8 cellular contexts compared by ENCODE assay signal in genomic region chr6:143536461-143536865, GRCh38. TPM values are rescaled to one million over a fixed set of nuclear protein-coding genes. Genes with fewer than 3 reads are reported as not detected.
DNase-seq lines count a peak whose midpoint lies in the region; ATAC-seq and TF ChIP-seq lines count a peak whose summit lies in the region.

No MANE protein-coding gene starts in this region.

- DNase-seq in AML-193 (lab: John Stamatoyannopoulos, UW) = peak; percentile 68 to 79
- DNase-seq in SJCRH30 = peak; percentile 43 to 54
- peak; percentile 52 for DNase-seq in activated naive CD4-positive, alpha-beta T cell treated with anti-CD3 and anti-CD28 coated beads for 36 hours
- DNase-seq in heart left ventricle = peak; percentile 48 to 80 (median 57)
- peak; percentile 73 for DNase-seq in retina
- no peak for DNase-seq in mesenteric fat pad (ENCODE audit: low spot score)

- TF ChIP-seq POLR2A in heart left ventricle (IDR thresholded peaks at IDR 0.05) = no peak

- intact Hi-C loops in activated naive CD4-positive, alpha-beta T cell treated with anti-CD3 and anti-CD28 coated beads for 36 hours (cut with micrococcal nuclease) = loop anchor here (2.0 to 5.0 kb wide), 3 partner anchors 86 to 616 kb away; partner anchors contain the start of genes ADAT2, LTV1, PEX3 and STX11
- intact Hi-C loops in heart left ventricle (cut with DNase I) = loop anchor here in 1 of 10 donors (2.0 kb wide), 1 partner anchor 20 kb away; no protein-coding TSS in a partner anchor

- ATAC-seq in GM19324 (IDR thresholded peaks at IDR 0.05; ENCODE audit: low FRiP score, unreplicated experiment) (peak; percentile 81), HG03354 (IDR thresholded peaks at IDR 0.05; ENCODE audit: poor library complexity, severe bottlenecking, unreplicated experiment) (peak; percentile 75), heart left ventricle (peak in 3 of 4 donors; percentile 65 to 82 (median 77))

- H3K27me3 Mint-ChIP-seq in activated naive CD4-positive, alpha-beta T cell treated with anti-CD3 and anti-CD28 coated beads for 36 hours (ENCODE audit: low read depth) = no peaks in the 10 kb centered on the region

- peak overlapping the region; percentile 62 for H3K4me3 ChIP-seq in SJCRH30
- H3K4me3 ChIP-seq in heart left ventricle = peak overlapping the region; percentile 44 to 71 (median 64)

- no peaks in the 10 kb centered on the region for H3K36me3 Mint-ChIP-seq in activated naive CD4-positive, alpha-beta T cell treated with anti-CD3 and anti-CD28 coated beads for 36 hours (ENCODE audit: low read depth)

- H3K9me3 Mint-ChIP-seq in activated naive CD4-positive, alpha-beta T cell treated with anti-CD3 and anti-CD28 coated beads for 36 hours = no peaks in the 10 kb centered on the region

- 2 to 18% (median 4%) methylated on average over 3 to 27 of the region's 27 CpGs for WGBS in heart left ventricle, 4 donors

- H3K36me3 ChIP-seq in SJCRH30 (no peaks in the 10 kb centered on the region), heart left ventricle (no peaks in the 10 kb centered on the region)

- TF ChIP-seq CTCF in heart left ventricle (IDR thresholded peaks at IDR 0.05) = no peak

- H3K9me3 ChIP-seq in SJCRH30 (replicated peaks) (no peaks in the 10 kb centered on the region), heart left ventricle (no peaks in the 10 kb centered on the region)

- peaks cover 35% of the 10 kb centered on the region for H3K4me1 Mint-ChIP-seq in activated naive CD4-positive, alpha-beta T cell treated with anti-CD3 and anti-CD28 coated beads for 36 hours (ENCODE audit: low read depth)

- peaks cover 5% of the 10 kb centered on the region; the same call in 1 of the 2 replicates for H3K4me1 ChIP-seq in SJCRH30
- peaks cover 0 to 17% (median 6%) of the 10 kb centered on the region in 12 donors for H3K4me1 ChIP-seq in heart left ventricle

- no peak overlapping the region for H3K27ac Mint-ChIP-seq in activated naive CD4-positive, alpha-beta T cell treated with anti-CD3 and anti-CD28 coated beads for 36 hours

- H3K27ac ChIP-seq in SJCRH30 = no peak overlapping the region
- H3K27ac ChIP-seq in heart left ventricle = peak overlapping the region in 11 of 12 donors; percentile 10 to 82 (median 67)

- H3K4me3 Mint-ChIP-seq in activated naive CD4-positive, alpha-beta T cell treated with anti-CD3 and anti-CD28 coated beads for 36 hours = peak overlapping the region; percentile 62

- H3K27me3 ChIP-seq in SJCRH30 (peaks cover 13% of the 10 kb centered on the region; the same call in 1 of the 2 replicates), heart left ventricle (no peaks in the 10 kb centered on the region)

- CTCF ChIA-PET in activated naive CD4-positive, alpha-beta T cell treated with anti-CD3 and anti-CD28 coated beads for 36 hours (lab: Charles Lee) = interaction anchor here (0.6 to 1.4 kb wide), 3 partner anchors 26 to 556 kb away, joined by 3 to 4 read pairs (median 4); no protein-coding TSS in a partner anchor

RNA-seq across cellular contexts. Expression of gene FUCA2, which starts 24.9 kb away (rescaled TPM):
- 38.4 and 40.3 TPM in 2 replicates for total RNA-seq in SJCRH30 (2014; rRNA removed; shearing (Covaris generic))
- total RNA-seq in activated naive CD4-positive, alpha-beta T cell treated with anti-CD3 and anti-CD28 coated beads for 36 hours = 1 to 10 TPM; 7.7 to 8.2 TPM
- total RNA-seq in heart left ventricle = 10 to 100 TPM; 18.0 to 68.6 (median 34.8) TPM
- 10 to 100 TPM; 22.2 to 60.1 TPM for polyA plus RNA-seq in heart left ventricle
- total RNA-seq in mesenteric fat pad = 64.7 TPM
